Comparison of ENCODE assay signal across 12 cellular contexts in genomic region chr3:189824629-189825312, GRCh38.
DNase-seq lines count a peak whose midpoint lies in the region; ATAC-seq and TF ChIP-seq lines count a peak whose summit lies in the region.
"Had no signal": no experiment of that assay in that cellular context is flagged by ENCODE, and none has a peak within 500 bp of the region (broad histone marks: within the 10 kb centered on the region; RNA-seq: fewer than 3 reads in every experiment).

No MANE protein-coding gene starts in this region.

- TF ChIP-seq CTCF in heart left ventricle (IDR thresholded peaks at IDR 0.05) (no peak), RWPE2 (IDR thresholded peaks at IDR 0.05; ENCODE audit: poor library complexity, severe bottlenecking) (no peak), type B pancreatic cell (conservative IDR thresholded peaks at IDR 0.05) (no peak)

- TF ChIP-seq POLR2A in heart left ventricle (IDR thresholded peaks at IDR 0.05): no peak

- H3K4me1 ChIP-seq in heart left ventricle (peaks cover 0 to 3% (median 0%) of the 10 kb centered on the region in 12 donors), RWPE2 (ENCODE audit: insufficient read depth, poor library complexity, severe bottlenecking) (peaks cover 62% of the 10 kb centered on the region)

- intact Hi-C loops in heart left ventricle (cut with DNase I): no loop called here
- intact Hi-C loops in cardiac septum (cut with DNase I): no loop called here

- WGBS in heart left ventricle, 4 donors: 62 to 68% (median 65%) methylated on average over 5 of the region's 5 CpGs

- no peaks in the 10 kb centered on the region for H3K9me3 ChIP-seq in heart left ventricle
- H3K9me3 ChIP-seq in RWPE2 (ENCODE audit: severe bottlenecking): no peaks in the 10 kb centered on the region

- H3K4me1 Mint-ChIP-seq in type B pancreatic cell (ENCODE audit: unreplicated experiment): no peaks in the 10 kb centered on the region
- H3K4me1 Mint-ChIP-seq: CD14-positive monocyte had no signal

- peak in 3 of 4 donors; percentile 47 to 97 (median 62) for ATAC-seq in heart left ventricle
- peak; percentile 89 for ATAC-seq in RWPE2 (ENCODE audit: low read depth)
- ATAC-seq in HG03520 (IDR thresholded peaks at IDR 0.05; ENCODE audit: unreplicated experiment): no peak

- peak overlapping the region; percentile 79 for H3K27ac Mint-ChIP-seq in type B pancreatic cell
- H3K27ac Mint-ChIP-seq: CD14-positive monocyte had no signal

- DNase-seq in heart left ventricle (peak in 1 of 5 donors; percentile 31), cardiac septum (ENCODE audit: low spot score) (no peak), RWPE2 (ENCODE audit: low spot score) (peak; percentile 65), fibroblast of the conjunctiva (ENCODE audit: low read depth) (peak; percentile 44), type B pancreatic cell (ENCODE audit: extremely low spot score, unreplicated experiment) (no peak), COLO668 (lab: John Stamatoyannopoulos, UW; ENCODE audit: unreplicated experiment) (no peak), GOT3 (lab: John Stamatoyannopoulos, UW) (no peak)
- DNase-seq: aorta, NCI-H187, nucleus accumbens had no signal

- H3K4me3 ChIP-seq in heart left ventricle: no peak overlapping the region
- peak overlapping the region; percentile 5 for H3K4me3 ChIP-seq in RWPE2 (ENCODE audit: severe bottlenecking)

- H3K27ac ChIP-seq in heart left ventricle (peak overlapping the region in 1 of 12 donors; percentile 28), RWPE2 (ENCODE audit: poor library complexity, severe bottlenecking) (peak overlapping the region; percentile 98)

- no peaks in the 10 kb centered on the region for H3K27me3 Mint-ChIP-seq in type B pancreatic cell

- no peaks in the 10 kb centered on the region for H3K36me3 Mint-ChIP-seq in type B pancreatic cell
- H3K36me3 Mint-ChIP-seq: CD14-positive monocyte had no signal

- no peaks in the 10 kb centered on the region for H3K27me3 ChIP-seq in heart left ventricle
- H3K27me3 ChIP-seq in RWPE2 (ENCODE audit: insufficient read depth, poor library complexity, severe bottlenecking): no peaks in the 10 kb centered on the region

- no peaks in the 10 kb centered on the region for H3K36me3 ChIP-seq in heart left ventricle
- peaks cover 49% of the 10 kb centered on the region for H3K36me3 ChIP-seq in RWPE2 (ENCODE audit: low read depth)

- H3K4me3 Mint-ChIP-seq in type B pancreatic cell: no peak overlapping the region
- H3K4me3 Mint-ChIP-seq: CD14-positive monocyte had no signal

- peaks cover 5% of the 10 kb centered on the region for H3K9me3 Mint-ChIP-seq in type B pancreatic cell

Comparison
In these comparisons a context has a peak if more than half of its experiments do, and no peak if none do; other contexts are left out.
1. DNase-seq: peak in RWPE2 (single experiment) and fibroblast of the conjunctiva (single experiment); none in cardiac septum (single experiment), type B pancreatic cell (single experiment), COLO668 (single experiment) and GOT3 (single experiment).